ENCODE assay signal across 25 cellular contexts in genomic region chr11:72825661-72826060, GRCh38. TPM values are rescaled to one million over a fixed set of nuclear protein-coding genes. Genes with fewer than 3 reads are reported as not detected.
DNase-seq lines count a peak whose midpoint lies in the region; ATAC-seq and TF ChIP-seq lines count a peak whose summit lies in the region.
"Had no signal": no experiment of that assay in that cellular context is flagged by ENCODE, and none has a peak within 500 bp of the region (broad histone marks: within the 10 kb centered on the region; RNA-seq: fewer than 3 reads in every experiment).

No MANE protein-coding gene starts in this region.

- CTCF ChIA-PET in activated naive CD4-positive, alpha-beta T cell treated with anti-CD3 and anti-CD28 coated beads, Interleukin-2, amount 10 ng/mL, durations not matched to agents 7 days and 5 days (lab: Charles Lee), result interaction anchor here (0.9 to 11.5 kb wide), 2 partner anchors 353 to 359 kb away, joined by 3 to 180 read pairs; no protein-coding TSS in a partner anchor
- CTCF ChIA-PET in SK-N-SH (lab: Yijun Ruan, JAX), result interaction anchor here (1.4 to 5.0 kb wide), 2 partner anchors 100 to 352 kb away, joined by 11 to 38 read pairs; no protein-coding TSS in a partner anchor

- H3K4me3 ChIP-seq in OCI-LY3 (ENCODE audit: low read length) (no peak overlapping the region), SK-N-SH (ENCODE audit: low read depth in 2 of 2, low read length in 1 of 2) (no peak overlapping the region)
- H3K4me3 ChIP-seq: adrenal gland, gastrocnemius medialis, tibial artery had no signal

- no peaks in the 10 kb centered on the region for H3K27me3 Mint-ChIP-seq in activated naive CD4-positive, alpha-beta T cell treated with anti-CD3 and anti-CD28 coated beads, Interleukin-2, amount 10 ng/mL, durations not matched to agents 7 days and 5 days
- H3K27me3 Mint-ChIP-seq in immature natural killer cell (ENCODE audit: low read depth in 3 of 3), result peaks cover 4 to 21% (median 9%) of the 10 kb centered on the region in 3 donors
- H3K27me3 Mint-ChIP-seq in endothelial cell (ENCODE audit: unreplicated experiment), result peaks cover 20% of the 10 kb centered on the region
- H3K27me3 Mint-ChIP-seq: activated CD8-positive, alpha-beta memory T cell treated with anti-CD3 and anti-CD28 coated beads, Interleukin-2, amount 10 ng/mL, durations not matched to agents 7 days and 5 days; stimulated activated naive CD8-positive, alpha-beta T cell treated with anti-CD3 and anti-CD28 coated beads, Interleukin-15, amount 100 ng/mL, for 72 hours had no signal

- H3K9me2 ChIP-seq in SK-N-SH, result no peaks in the 10 kb centered on the region

- H4K20me1 ChIP-seq in OCI-LY3 (ENCODE audit: insufficient read depth, low read length), result peaks cover 22% of the 10 kb centered on the region
- no peaks in the 10 kb centered on the region for H4K20me1 ChIP-seq in SK-N-SH (ENCODE audit: insufficient read depth)

- H3K4me1 ChIP-seq in OCI-LY3 (ENCODE audit: low read length), result peaks cover 32% of the 10 kb centered on the region
- H3K4me1 ChIP-seq in SK-N-SH (ENCODE audit: control insufficient read depth in 1 of 2, insufficient read depth in 2 of 2, low read depth in 1 of 2, low read length in 1 of 2), result peaks cover 5 to 21% of the 10 kb centered on the region in 2 experiments; a peak in 2 of 4 replicates

- no peak for TF ChIP-seq RAD21 in SK-N-SH (IDR thresholded peaks at IDR 0.05; ENCODE audit: low read length)

- H3K36me3 Mint-ChIP-seq in activated naive CD4-positive, alpha-beta T cell treated with anti-CD3 and anti-CD28 coated beads, Interleukin-2, amount 50 U/mL, for 72 hours, result no peaks in the 10 kb centered on the region
- peaks cover 48% of the 10 kb centered on the region for H3K36me3 Mint-ChIP-seq in activated naive CD4-positive, alpha-beta T cell treated with anti-CD3 and anti-CD28 coated beads, Interleukin-2, amount 10 ng/mL, durations not matched to agents 7 days and 5 days
- H3K36me3 Mint-ChIP-seq in immature natural killer cell (peaks cover 0 to 7% (median 3%) of the 10 kb centered on the region in 3 donors), endothelial cell (ENCODE audit: low read depth, unreplicated experiment) (peaks cover 14% of the 10 kb centered on the region)
- peaks cover 90% of the 10 kb centered on the region for H3K36me3 Mint-ChIP-seq in stimulated activated effector memory CD8-positive, alpha-beta T cell treated with anti-CD3 and anti-CD28 coated beads, Interleukin-12 subunit alpha, Interleukin-12 subunit beta, amount 100 ng/mL, for 72 hours

- TF ChIP-seq CTCF in OCI-LY3 (IDR thresholded peaks at IDR 0.05; ENCODE audit: low read depth, low read length) (no peak), SK-N-SH (IDR thresholded peaks at IDR 0.05) (no peak), endothelial cell (IDR thresholded peaks at IDR 0.05; ENCODE audit: unreplicated experiment) (no peak)

- H3K79me2 ChIP-seq in OCI-LY3 (ENCODE audit: low read length) (no peaks in the 10 kb centered on the region), SK-N-SH (ENCODE audit: insufficient read depth) (no peaks in the 10 kb centered on the region)
- H3K79me2 ChIP-seq: parathyroid adenoma had no signal

- H3K4me2 ChIP-seq in OCI-LY3 (ENCODE audit: low read length), result no peak overlapping the region
- no peak overlapping the region for H3K4me2 ChIP-seq in SK-N-SH

- no peaks in the 10 kb centered on the region for H3K27me3 ChIP-seq in OCI-LY3 (ENCODE audit: low read depth, low read length)
- no peaks in the 10 kb centered on the region for H3K27me3 ChIP-seq in SK-N-SH (ENCODE audit: insufficient read depth)
- H3K27me3 ChIP-seq: adrenal gland, gastrocnemius medialis, tibial artery had no signal

- H3K9me3 Mint-ChIP-seq in activated naive CD4-positive, alpha-beta T cell treated with anti-CD3 and anti-CD28 coated beads, Interleukin-2, amount 50 U/mL, for 72 hours, result no peaks in the 10 kb centered on the region
- no peaks in the 10 kb centered on the region for H3K9me3 Mint-ChIP-seq in activated naive CD4-positive, alpha-beta T cell treated with anti-CD3 and anti-CD28 coated beads, Interleukin-2, amount 10 ng/mL, durations not matched to agents 7 days and 5 days
- H3K9me3 Mint-ChIP-seq in immature natural killer cell, result no peaks in the 10 kb centered on the region
- H3K9me3 Mint-ChIP-seq in stimulated activated effector memory CD8-positive, alpha-beta T cell treated with anti-CD3 and anti-CD28 coated beads, Interleukin-12 subunit alpha, Interleukin-12 subunit beta, amount 100 ng/mL, for 72 hours, result no peaks in the 10 kb centered on the region
- no peaks in the 10 kb centered on the region for H3K9me3 Mint-ChIP-seq in endothelial cell (ENCODE audit: unreplicated experiment)
- H3K9me3 Mint-ChIP-seq: H9; nephron; stimulated activated naive CD8-positive, alpha-beta T cell treated with anti-CD3 and anti-CD28 coated beads, Interleukin-15, amount 100 ng/mL, for 72 hours had no signal

- peak overlapping the region; percentile 56 to 68 for H3K27ac Mint-ChIP-seq in activated naive CD4-positive, alpha-beta T cell treated with anti-CD3 and anti-CD28 coated beads, Interleukin-2, amount 50 U/mL, for 72 hours
- H3K27ac Mint-ChIP-seq in activated naive CD4-positive, alpha-beta T cell treated with anti-CD3 and anti-CD28 coated beads, Interleukin-2, amount 10 ng/mL, durations not matched to agents 7 days and 5 days, result no peak overlapping the region
- H3K27ac Mint-ChIP-seq in immature natural killer cell (peak overlapping the region in 4 of 6 donors; percentile 61 to 98 (median 68)), endothelial cell (ENCODE audit: unreplicated experiment) (no peak overlapping the region)
- peak overlapping the region; percentile 86 for H3K27ac Mint-ChIP-seq in stimulated activated effector memory CD8-positive, alpha-beta T cell treated with anti-CD3 and anti-CD28 coated beads, Interleukin-12 subunit alpha, Interleukin-12 subunit beta, amount 100 ng/mL, for 72 hours
- H3K27ac Mint-ChIP-seq: activated CD8-positive, alpha-beta memory T cell treated with anti-CD3 and anti-CD28 coated beads, Interleukin-2, amount 10 ng/mL, durations not matched to agents 7 days and 5 days had no signal

- H2AFZ ChIP-seq in OCI-LY3 (ENCODE audit: low read depth, low read length) (no peak overlapping the region), SK-N-SH (ENCODE audit: low read depth) (no peak overlapping the region)
- H2AFZ ChIP-seq: parathyroid adenoma had no signal

- H3K36me3 ChIP-seq in OCI-LY3 (replicated peaks; ENCODE audit: low read depth, low read length) (peaks cover 36% of the 10 kb centered on the region), SK-N-SH (replicated peaks in 1 of 2; ENCODE audit: control insufficient read depth in 1 of 2, insufficient read depth in 2 of 2, low read length in 1 of 2) (no peaks in the 10 kb centered on the region)
- H3K36me3 ChIP-seq: gastrocnemius medialis had no signal

- H3K27ac ChIP-seq in OCI-LY3 (ENCODE audit: low read length) (peak overlapping the region; percentile 41; the same call in 1 of the 2 replicates), SK-N-SH (ENCODE audit: low read depth in 2 of 2, low read length in 1 of 2) (no peak overlapping the region)
- H3K27ac ChIP-seq: adrenal gland, gastrocnemius medialis, parathyroid adenoma had no signal

- POLR2A ChIA-PET in SK-N-SH (lab: Yijun Ruan, JAX), result interaction anchor here (0.7 kb wide), 1 partner anchor 16 kb away, joined by 3 read pairs; no protein-coding TSS in a partner anchor

- H3K9me3 ChIP-seq in OCI-LY3 (ENCODE audit: insufficient read depth, low read length), result no peaks in the 10 kb centered on the region
- no peaks in the 10 kb centered on the region for H3K9me3 ChIP-seq in SK-N-SH
- H3K9me3 ChIP-seq: adrenal gland, gastrocnemius medialis, tibial artery had no signal

- no peak for TF ChIP-seq EP300 in SK-N-SH (IDR thresholded peaks at IDR 0.05; ENCODE audit: borderline replicate concordance in 1 of 2, low read depth in 1 of 2, low read length in 1 of 2)

- H3K4me1 Mint-ChIP-seq in activated naive CD4-positive, alpha-beta T cell treated with anti-CD3 and anti-CD28 coated beads, Interleukin-2, amount 10 ng/mL, durations not matched to agents 7 days and 5 days, result peaks cover 31% of the 10 kb centered on the region
- H3K4me1 Mint-ChIP-seq in immature natural killer cell (peaks cover 20 to 25% of the 10 kb centered on the region in 2 donors), endothelial cell (ENCODE audit: unreplicated experiment) (peaks cover 3% of the 10 kb centered on the region)
- H3K4me1 Mint-ChIP-seq in stimulated activated effector memory CD8-positive, alpha-beta T cell treated with anti-CD3 and anti-CD28 coated beads, Interleukin-12 subunit alpha, Interleukin-12 subunit beta, amount 100 ng/mL, for 72 hours, result peaks cover 47% of the 10 kb centered on the region
- H3K4me1 Mint-ChIP-seq: nephron had no signal

- 83% methylated on average over 2 of the region's 4 CpGs for WGBS in SK-N-SH (ENCODE audit: low lambda C conversion rate)

- no peak for DNase-seq in activated naive CD4-positive, alpha-beta T cell treated with anti-CD3 and anti-CD28 coated beads, Interleukin-2, amount 50 U/mL, for 72 hours (ENCODE audit: low spot score in 2 of 2)
- DNase-seq in activated naive CD4-positive, alpha-beta T cell treated with anti-CD3 and anti-CD28 coated beads, Interleukin-2, amount 10 ng/mL, durations not matched to agents 7 days and 5 days, result no peak
- DNase-seq in immature natural killer cell, result no peak
- no peak for DNase-seq in stimulated activated effector memory CD8-positive, alpha-beta T cell treated with anti-CD3 and anti-CD28 coated beads, Interleukin-12 subunit alpha, Interleukin-12 subunit beta, amount 100 ng/mL, for 72 hours (ENCODE audit: low spot score in 2 of 2)
- DNase-seq in SK-N-SH, result no peak
- no peak for DNase-seq in endothelial cell (ENCODE audit: low spot score)
- no peak for DNase-seq in activated CD4-positive, CD25-positive, alpha-beta regulatory T cell (lab: John Stamatoyannopoulos, UW)
- DNase-seq: activated CD8-positive, alpha-beta memory T cell treated with anti-CD3 and anti-CD28 coated beads, Interleukin-2, amount 10 ng/mL, durations not matched to agents 7 days and 5 days; DMS 273 treated with DMSO at 0.1 percent for 48 hours; gastrocnemius medialis; H9; hippocampal formation; IMR-90; NCI-H1092; NCI-H187 treated with DMSO at 0.1 percent for 48 hours; NCI-H526; Right ventricle myocardium superior; stimulated activated naive CD8-positive, alpha-beta T cell treated with anti-CD3 and anti-CD28 coated beads, Interleukin-15, amount 100 ng/mL, for 72 hours; tibial artery had no signal

- no peak overlapping the region for H3K4me3 Mint-ChIP-seq in activated naive CD4-positive, alpha-beta T cell treated with anti-CD3 and anti-CD28 coated beads, Interleukin-2, amount 10 ng/mL, durations not matched to agents 7 days and 5 days
- H3K4me3 Mint-ChIP-seq in immature natural killer cell, result no peak overlapping the region
- no peak overlapping the region for H3K4me3 Mint-ChIP-seq in stimulated activated effector memory CD8-positive, alpha-beta T cell treated with anti-CD3 and anti-CD28 coated beads, Interleukin-12 subunit alpha, Interleukin-12 subunit beta, amount 100 ng/mL, for 72 hours
- H3K4me3 Mint-ChIP-seq in endothelial cell (ENCODE audit: unreplicated experiment), result no peak overlapping the region
- H3K4me3 Mint-ChIP-seq: activated CD8-positive, alpha-beta memory T cell treated with anti-CD3 and anti-CD28 coated beads, Interleukin-2, amount 10 ng/mL, durations not matched to agents 7 days and 5 days; H9; stimulated activated naive CD8-positive, alpha-beta T cell treated with anti-CD3 and anti-CD28 coated beads, Interleukin-15, amount 100 ng/mL, for 72 hours had no signal

- H3K9ac ChIP-seq in OCI-LY3 (ENCODE audit: low read length), result no peak overlapping the region
- no peak overlapping the region for H3K9ac ChIP-seq in SK-N-SH
- H3K9ac ChIP-seq: parathyroid adenoma had no signal

- no peak for ATAC-seq in activated naive CD4-positive, alpha-beta T cell treated with anti-CD3 and anti-CD28 coated beads, Interleukin-2, amount 50 U/mL, for 72 hours
- ATAC-seq in stimulated activated effector memory CD8-positive, alpha-beta T cell treated with anti-CD3 and anti-CD28 coated beads, Interleukin-12 subunit alpha, Interleukin-12 subunit beta, amount 100 ng/mL, for 72 hours, result no peak
- ATAC-seq: activated CD8-positive, alpha-beta memory T cell treated with anti-CD3 and anti-CD28 coated beads, Interleukin-2, amount 10 ng/mL, durations not matched to agents 7 days and 5 days; gastrocnemius medialis; left lobe of liver; right cardiac atrium; stimulated activated naive CD8-positive, alpha-beta T cell treated with anti-CD3 and anti-CD28 coated beads, Interleukin-15, amount 100 ng/mL, for 72 hours had no signal

- H3F3A ChIP-seq in SK-N-SH (replicated peaks; ENCODE audit: insufficient read depth), result no peaks in the 10 kb centered on the region

RNA-seq across cellular contexts. Expression of gene ATG16L2, which starts 11.4 kb away (rescaled TPM):
- 100 to 1,000 TPM in 1 of 2 donors, 10 to 100 TPM in 1; 64.2 to 189 TPM for total RNA-seq in activated naive CD4-positive, alpha-beta T cell treated with anti-CD3 and anti-CD28 coated beads, Interleukin-2, amount 50 U/mL, for 72 hours
- polyA plus RNA-seq in immature natural killer cell (10 to 100 TPM; 11.4 to 24.6 (median 18.7) TPM), SK-N-SH (2012; rRNA removed) (26.9 and 29.4 TPM in 2 replicates)
- polyA plus RNA-seq in SK-N-SH (2012; cell fraction: cytosol; rRNA removed), result 3.8 and 6.1 TPM in 2 replicates
- polyA plus RNA-seq in SK-N-SH (2012; cell fraction: nucleus; rRNA removed), result 205 and 218 TPM in 2 replicates
- 51.0 TPM for total RNA-seq in endothelial cell (ENCODE audit: unreplicated experiment)

RNA-seq across cellular contexts. Expression of gene STARD10, which starts 31.8 kb away (rescaled TPM):
- 10 to 100 TPM in 1 of 2 donors, 1 to 10 TPM in 1; 8.0 to 11.9 TPM for total RNA-seq in activated naive CD4-positive, alpha-beta T cell treated with anti-CD3 and anti-CD28 coated beads, Interleukin-2, amount 50 U/mL, for 72 hours
- polyA plus RNA-seq in immature natural killer cell (10 to 100 TPM; 26.3 to 50.1 (median 35.6) TPM), SK-N-SH (2012; rRNA removed) (42.2 and 47.7 TPM in 2 replicates)
- 20.7 and 30.1 TPM in 2 replicates for polyA plus RNA-seq in SK-N-SH (2012; cell fraction: cytosol; rRNA removed)
- polyA plus RNA-seq in SK-N-SH (2012; cell fraction: nucleus; rRNA removed), result 23.7 and 25.6 TPM in 2 replicates
- 13.4 TPM for total RNA-seq in endothelial cell (ENCODE audit: unreplicated experiment)

Comparison
In these comparisons a context has a peak if more than half of its experiments do, and no peak if none do; other contexts are left out.
1. H3K27ac Mint-ChIP-seq: peak in activated naive CD4-positive, alpha-beta T cell treated with anti-CD3 and anti-CD28 coated beads, Interleukin-2, amount 50 U/mL, for 72 hours (2 of 2), immature natural killer cell (4 of 6) and stimulated activated effector memory CD8-positive, alpha-beta T cell treated with anti-CD3 and anti-CD28 coated beads, Interleukin-12 subunit alpha, Interleukin-12 subunit beta, amount 100 ng/mL, for 72 hours (single experiment); none in activated naive CD4-positive, alpha-beta T cell treated with anti-CD3 and anti-CD28 coated beads, Interleukin-2, amount 10 ng/mL, durations not matched to agents 7 days and 5 days (single experiment) and endothelial cell (single experiment).